In the genomic region with DNA sequence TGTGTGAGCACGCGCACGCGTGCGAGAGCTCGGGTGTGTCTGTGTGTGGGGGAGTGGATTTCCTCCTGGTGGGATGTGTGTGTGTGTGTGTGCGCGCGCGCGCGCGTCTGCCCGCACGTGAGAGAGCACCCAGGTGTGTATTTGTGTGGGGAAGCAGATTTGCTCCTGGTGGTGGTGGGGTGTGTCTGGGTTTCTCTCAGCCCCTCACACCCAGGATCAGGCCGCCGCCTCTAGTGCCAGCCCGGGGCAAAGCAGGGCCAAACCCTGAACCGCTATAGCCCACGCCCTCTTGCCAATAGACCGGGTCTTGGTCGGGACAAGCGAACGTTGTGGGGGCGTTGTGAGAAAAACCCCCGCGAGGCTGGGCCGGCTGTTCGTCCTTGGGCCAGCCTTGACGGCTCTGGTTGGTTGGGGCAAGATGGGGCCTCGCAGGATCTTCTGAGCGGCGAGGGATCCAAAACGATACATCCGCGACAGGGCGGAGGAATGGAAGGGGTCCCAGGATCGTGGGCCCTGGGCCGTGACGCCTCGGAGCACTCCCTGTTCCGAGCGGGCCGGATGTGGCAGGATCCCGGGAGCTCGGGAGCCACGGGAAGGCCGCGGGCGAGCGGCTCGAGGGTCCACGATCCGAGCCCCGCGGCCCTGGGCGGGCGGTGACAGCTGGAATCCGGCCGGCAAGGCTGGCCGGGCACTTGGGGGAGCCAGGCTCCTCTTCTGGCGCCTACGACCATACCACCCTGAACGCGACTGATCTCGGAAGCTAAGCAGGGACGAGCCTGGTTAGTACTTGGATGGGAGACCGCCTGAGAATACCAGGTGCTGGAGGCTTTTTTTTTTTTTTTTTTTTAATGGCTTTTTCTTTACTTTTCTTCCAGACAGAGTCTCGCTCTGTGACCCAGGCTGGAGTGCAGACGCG, we compare ENCODE assay signal across 11 cellular contexts.
A peak's percentile ranks its signal among the peaks of the same experiment; 100 is the strongest.
DNase-seq lines count a peak whose midpoint lies in the region; ATAC-seq and TF ChIP-seq lines count a peak whose summit lies in the region.
"Had no signal": no experiment of that assay in that cellular context is flagged by ENCODE, and none has a peak within 500 bp of the region (broad histone marks: within the 10 kb centered on the region; RNA-seq: fewer than 3 reads in every experiment).

No MANE protein-coding gene starts in this region.

- no peak overlapping the region for H3K27ac Mint-ChIP-seq in activated CD4-positive, alpha-beta memory T cell treated with anti-CD3 and anti-CD28 coated beads for 36 hours
- H3K27ac Mint-ChIP-seq in activated CD4-positive, alpha-beta memory T cell treated with anti-CD3 and anti-CD28 coated beads, Interleukin-2, amount 10 ng/mL, durations not matched to agents 7 days and 5 days, result no peak overlapping the region
- peak overlapping the region; percentile 55 for H3K27ac Mint-ChIP-seq in central memory CD8-positive, alpha-beta T cell (ENCODE audit: low read depth)
- no peak overlapping the region for H3K27ac Mint-ChIP-seq in mesothelial cell of epicardium

- POLR2A ChIA-PET in activated CD4-positive, alpha-beta memory T cell treated with anti-CD3 and anti-CD28 coated beads for 36 hours (lab: Charles Lee), result no interaction called here
- POLR2A ChIA-PET in activated CD4-positive, alpha-beta memory T cell treated with anti-CD3 and anti-CD28 coated beads, Interleukin-2, amount 10 ng/mL, durations not matched to agents 7 days and 5 days (lab: Charles Lee), result no interaction called here
- POLR2A ChIA-PET in GM10248 (lab: Yijun Ruan, JAX), result no interaction called here

- H3K36me3 Mint-ChIP-seq in activated CD4-positive, alpha-beta memory T cell treated with anti-CD3 and anti-CD28 coated beads for 36 hours, result no peaks in the 10 kb centered on the region
- H3K36me3 Mint-ChIP-seq in activated CD4-positive, alpha-beta memory T cell treated with anti-CD3 and anti-CD28 coated beads, Interleukin-2, amount 10 ng/mL, durations not matched to agents 7 days and 5 days (ENCODE audit: low read depth), result no peaks in the 10 kb centered on the region
- H3K36me3 Mint-ChIP-seq in central memory CD8-positive, alpha-beta T cell (ENCODE audit: insufficient read depth), result peaks cover 6% of the 10 kb centered on the region
- no peaks in the 10 kb centered on the region for H3K36me3 Mint-ChIP-seq in mesothelial cell of epicardium

- ATAC-seq in central memory CD8-positive, alpha-beta T cell (replicated peaks; ENCODE audit: extremely low read depth, poor library complexity, severe bottlenecking), result no peak
- ATAC-seq: esophagus mucosa, left colon had no signal

- CTCF ChIA-PET in activated CD4-positive, alpha-beta memory T cell treated with anti-CD3 and anti-CD28 coated beads for 36 hours (lab: Charles Lee), result interaction anchor here (0.6 kb wide), 1 partner anchor 692 kb away, joined by 3 read pairs; no protein-coding TSS in a partner anchor
- CTCF ChIA-PET in activated CD4-positive, alpha-beta memory T cell treated with anti-CD3 and anti-CD28 coated beads, Interleukin-2, amount 10 ng/mL, durations not matched to agents 7 days and 5 days (lab: Charles Lee), result no interaction called here
- CTCF ChIA-PET in GM10248 (lab: Yijun Ruan, JAX), result no interaction called here

- H3K4me1 Mint-ChIP-seq in activated CD4-positive, alpha-beta memory T cell treated with anti-CD3 and anti-CD28 coated beads for 36 hours (ENCODE audit: low read depth), result no peaks in the 10 kb centered on the region
- peaks cover 3% of the 10 kb centered on the region for H3K4me1 Mint-ChIP-seq in activated CD4-positive, alpha-beta memory T cell treated with anti-CD3 and anti-CD28 coated beads, Interleukin-2, amount 10 ng/mL, durations not matched to agents 7 days and 5 days
- no peaks in the 10 kb centered on the region for H3K4me1 Mint-ChIP-seq in central memory CD8-positive, alpha-beta T cell
- no peaks in the 10 kb centered on the region for H3K4me1 Mint-ChIP-seq in mesothelial cell of epicardium

- peak; percentile 20 for DNase-seq in activated CD4-positive, alpha-beta memory T cell treated with anti-CD3 and anti-CD28 coated beads for 36 hours
- no peak for DNase-seq in activated CD4-positive, alpha-beta memory T cell treated with anti-CD3 and anti-CD28 coated beads, Interleukin-2, amount 10 ng/mL, durations not matched to agents 7 days and 5 days
- DNase-seq in NCI-H526 treated with DMSO at 0.1 percent for 48 hours (lab: John Stamatoyannopoulos, UW), result peak; percentile 2
- DNase-seq in central memory CD8-positive, alpha-beta T cell (ENCODE audit: low spot score in 2 of 2), result peak; percentile 21 to 30
- DNase-seq in stimulated activated CD4-positive, alpha-beta T cell treated with anti-CD3 and anti-CD28 coated beads, Interleukin-1b, Interleukin-23, amount 100 ng/mL, for 48 hours, result peak; percentile 24
- DNase-seq in GM10248 (ENCODE audit: extremely low spot score), result no peak
- DNase-seq in kidney glomerular epithelial cell (lab: John Stamatoyannopoulos, UW), result no peak
- no peak for DNase-seq in mesothelial cell of epicardium (ENCODE audit: low spot score in 2 of 2, unreplicated experiment in 2 of 2)
- DNase-seq: T-helper 9 cell had no signal

- H3K9me3 Mint-ChIP-seq in activated CD4-positive, alpha-beta memory T cell treated with anti-CD3 and anti-CD28 coated beads for 36 hours, result peaks cover 21% of the 10 kb centered on the region
- H3K9me3 Mint-ChIP-seq in activated CD4-positive, alpha-beta memory T cell treated with anti-CD3 and anti-CD28 coated beads, Interleukin-2, amount 10 ng/mL, durations not matched to agents 7 days and 5 days, result peaks cover 10% of the 10 kb centered on the region
- H3K9me3 Mint-ChIP-seq in central memory CD8-positive, alpha-beta T cell, result no peaks in the 10 kb centered on the region
- peaks cover 10% of the 10 kb centered on the region for H3K9me3 Mint-ChIP-seq in mesothelial cell of epicardium

- intact Hi-C loops in activated CD4-positive, alpha-beta memory T cell treated with anti-CD3 and anti-CD28 coated beads for 36 hours (cut with micrococcal nuclease), result no loop called here

- no peak for TF ChIP-seq CTCF in GM10248 (IDR thresholded peaks at IDR 0.05; ENCODE audit: control extremely low read depth, extremely low read depth, low read depth, missing control alignments)
- no peak for TF ChIP-seq CTCF in mesothelial cell of epicardium (IDR thresholded peaks at IDR 0.05; ENCODE audit: unreplicated experiment)

- no peaks in the 10 kb centered on the region for H3K27me3 Mint-ChIP-seq in activated CD4-positive, alpha-beta memory T cell treated with anti-CD3 and anti-CD28 coated beads for 36 hours
- H3K27me3 Mint-ChIP-seq in activated CD4-positive, alpha-beta memory T cell treated with anti-CD3 and anti-CD28 coated beads, Interleukin-2, amount 10 ng/mL, durations not matched to agents 7 days and 5 days, result no peaks in the 10 kb centered on the region
- H3K27me3 Mint-ChIP-seq in central memory CD8-positive, alpha-beta T cell, result peaks cover 4% of the 10 kb centered on the region
- peaks cover 17% of the 10 kb centered on the region for H3K27me3 Mint-ChIP-seq in mesothelial cell of epicardium (ENCODE audit: low read depth)

- H3K4me3 Mint-ChIP-seq in activated CD4-positive, alpha-beta memory T cell treated with anti-CD3 and anti-CD28 coated beads for 36 hours, result no peak overlapping the region
- H3K4me3 Mint-ChIP-seq in activated CD4-positive, alpha-beta memory T cell treated with anti-CD3 and anti-CD28 coated beads, Interleukin-2, amount 10 ng/mL, durations not matched to agents 7 days and 5 days, result no peak overlapping the region
- no peak overlapping the region for H3K4me3 Mint-ChIP-seq in central memory CD8-positive, alpha-beta T cell
- no peak overlapping the region for H3K4me3 Mint-ChIP-seq in mesothelial cell of epicardium

Comparison
In these comparisons a context has a peak if more than half of its experiments do, and no peak if none do; other contexts are left out.
1. DNase-seq: peak in activated CD4-positive, alpha-beta memory T cell treated with anti-CD3 and anti-CD28 coated beads for 36 hours (single experiment), NCI-H526 treated with DMSO at 0.1 percent for 48 hours (single experiment), central memory CD8-positive, alpha-beta T cell (2 of 2) and stimulated activated CD4-positive, alpha-beta T cell treated with anti-CD3 and anti-CD28 coated beads, Interleukin-1b, Interleukin-23, amount 100 ng/mL, for 48 hours (single experiment); none in activated CD4-positive, alpha-beta memory T cell treated with anti-CD3 and anti-CD28 coated beads, Interleukin-2, amount 10 ng/mL, durations not matched to agents 7 days and 5 days (single experiment), GM10248 (single experiment), kidney glomerular epithelial cell (single experiment) and mesothelial cell of epicardium (0 of 2).